ENCODE assay signal across 23 cellular contexts in genomic region chr1:183074215-183074614, GRCh38. TPM values are rescaled to one million over a fixed set of nuclear protein-coding genes. Genes with fewer than 3 reads are reported as not detected.
A peak's percentile ranks its signal among the peaks of the same experiment; 100 is the strongest.
DNase-seq lines count a peak whose midpoint lies in the region; ATAC-seq, FAIRE-seq and TF ChIP-seq lines count a peak whose summit lies in the region.
"Had no signal": no experiment of that assay in that cellular context is flagged by ENCODE, and none has a peak within 500 bp of the region (broad histone marks: within the 10 kb centered on the region; RNA-seq: fewer than 3 reads in every experiment).

No MANE protein-coding gene starts in this region.

- FAIRE-seq in A549 (lab: Jason Lieb, UNC) (no peak), H54 (lab: Jason Lieb, UNC) (no peak)

- no peak overlapping the region for H3K4me3 Mint-ChIP-seq in chondrocyte (ENCODE audit: unreplicated experiment)
- H3K4me3 Mint-ChIP-seq in activated CD8-positive, alpha-beta T cell treated with anti-CD3 and anti-CD28 coated beads, Interleukin-2, amount 10 ng/mL, durations not matched to agents 7 days and 5 days, result no peak overlapping the region
- H3K4me3 Mint-ChIP-seq: CD4-positive, CD25-positive, alpha-beta regulatory T cell had no signal

- no peak for TF ChIP-seq RAD21 in A549 (conservative IDR thresholded peaks at IDR 0.05 in 1 of 2, IDR thresholded peaks at IDR 0.05 in 1 of 2)

- H3K4me1 ChIP-seq in A549 (peaks cover 65% of the 10 kb centered on the region), rectal smooth muscle tissue (ENCODE audit: control insufficient read depth, insufficient read depth, low read length) (peaks cover 38% of the 10 kb centered on the region)
- H3K4me1 ChIP-seq: HAP-1 had no signal

- H3K9me3 Mint-ChIP-seq in chondrocyte (ENCODE audit: low read depth), result no peaks in the 10 kb centered on the region
- no peaks in the 10 kb centered on the region for H3K9me3 Mint-ChIP-seq in activated CD8-positive, alpha-beta T cell treated with anti-CD3 and anti-CD28 coated beads, Interleukin-2, amount 10 ng/mL, durations not matched to agents 7 days and 5 days (ENCODE audit: insufficient read depth)
- H3K9me3 Mint-ChIP-seq: CD4-positive, CD25-positive, alpha-beta regulatory T cell had no signal

- TF ChIP-seq CTCF in A549 (IDR thresholded peaks at IDR 0.05), result no peak
- TF ChIP-seq CTCF in chondrocyte (IDR thresholded peaks at IDR 0.05), result no peak

- no peak overlapping the region for H3K9ac ChIP-seq in rectal smooth muscle tissue (ENCODE audit: low read length)

- TF ChIP-seq EP300 in A549 (IDR thresholded peaks at IDR 0.05), result no peak

- ATAC-seq in A549, result no peak
- no peak for ATAC-seq in GM21825 (IDR thresholded peaks at IDR 0.05; ENCODE audit: unreplicated experiment)
- no peak for ATAC-seq in activated CD8-positive, alpha-beta T cell treated with anti-CD3 and anti-CD28 coated beads, Interleukin-2, amount 10 ng/mL, durations not matched to agents 7 days and 5 days
- ATAC-seq: Panc1, SK-N-SH treated with all-trans-retinoic acid at 6 μM for 48 hours had no signal

- H3K36me3 Mint-ChIP-seq in chondrocyte (ENCODE audit: low read depth), result no peaks in the 10 kb centered on the region
- H3K36me3 Mint-ChIP-seq in activated CD8-positive, alpha-beta T cell treated with anti-CD3 and anti-CD28 coated beads, Interleukin-2, amount 10 ng/mL, durations not matched to agents 7 days and 5 days (ENCODE audit: low read depth), result no peaks in the 10 kb centered on the region
- H3K36me3 Mint-ChIP-seq: CD4-positive, CD25-positive, alpha-beta regulatory T cell had no signal

- H3K27me3 Mint-ChIP-seq in chondrocyte (ENCODE audit: low read depth), result no peaks in the 10 kb centered on the region
- peaks cover 16% of the 10 kb centered on the region for H3K27me3 Mint-ChIP-seq in activated CD8-positive, alpha-beta T cell treated with anti-CD3 and anti-CD28 coated beads, Interleukin-2, amount 10 ng/mL, durations not matched to agents 7 days and 5 days (ENCODE audit: low read depth)

- H3K4me1 Mint-ChIP-seq in chondrocyte (ENCODE audit: low read depth), result peaks cover 92% of the 10 kb centered on the region
- peaks cover 2% of the 10 kb centered on the region for H3K4me1 Mint-ChIP-seq in activated CD8-positive, alpha-beta T cell treated with anti-CD3 and anti-CD28 coated beads, Interleukin-2, amount 10 ng/mL, durations not matched to agents 7 days and 5 days (ENCODE audit: low read depth)
- H3K4me1 Mint-ChIP-seq: CD4-positive, CD25-positive, alpha-beta regulatory T cell had no signal

- no peaks in the 10 kb centered on the region for H3K9me3 ChIP-seq in A549
- H3K9me3 ChIP-seq: Caco-2, HAP-1, MG63 had no signal

- H3K4me3 ChIP-seq in A549, result no peak overlapping the region
- no peak overlapping the region for H3K4me3 ChIP-seq in rectal smooth muscle tissue (ENCODE audit: low read length)
- H3K4me3 ChIP-seq: HAP-1, MG63 had no signal

- POLR2A ChIA-PET in A549 (lab: Yijun Ruan, JAX) (interaction anchor here (0.8 kb wide), 1 partner anchor 42 kb away, joined by 3 read pairs; no protein-coding TSS in a partner anchor), HEK293T (lab: Yijun Ruan, JAX) (no interaction called here)
- POLR2A ChIA-PET in activated CD8-positive, alpha-beta T cell treated with anti-CD3 and anti-CD28 coated beads, Interleukin-2, amount 10 ng/mL, durations not matched to agents 7 days and 5 days (lab: Charles Lee), result no interaction called here

- WGBS in A549 (ENCODE audit: missing lambda C conversion rate), result 83% methylated on average over 2 of the region's 2 CpGs

- peak overlapping the region; percentile 10 for H3K27ac Mint-ChIP-seq in chondrocyte (ENCODE audit: unreplicated experiment)
- no peak overlapping the region for H3K27ac Mint-ChIP-seq in activated CD8-positive, alpha-beta T cell treated with anti-CD3 and anti-CD28 coated beads, Interleukin-2, amount 10 ng/mL, durations not matched to agents 7 days and 5 days
- H3K27ac Mint-ChIP-seq: CD4-positive, CD25-positive, alpha-beta regulatory T cell had no signal

- H3K36me3 ChIP-seq in rectal smooth muscle tissue (ENCODE audit: control insufficient read depth, insufficient read depth, low read length), result no peaks in the 10 kb centered on the region
- H3K36me3 ChIP-seq: HAP-1, MG63 had no signal

- TF ChIP-seq POLR2A in A549 (IDR thresholded peaks at IDR 0.05; ENCODE audit: low read length) (no peak), H54 (IDR thresholded peaks at IDR 0.05; ENCODE audit: low read depth, low read length) (no peak)

- H3K27ac ChIP-seq in A549, result no peak overlapping the region
- peak overlapping the region; percentile 43 for H3K27ac ChIP-seq in rectal smooth muscle tissue (ENCODE audit: low read depth, low read length)

- CTCF ChIA-PET in A549 (lab: Yijun Ruan, JAX) (interaction anchor here (1.2 kb wide), 1 partner anchor 111 kb away, joined by 3 read pairs; no protein-coding TSS in a partner anchor), HEK293T (lab: Yijun Ruan, JAX) (no interaction called here)
- CTCF ChIA-PET in activated CD8-positive, alpha-beta T cell treated with anti-CD3 and anti-CD28 coated beads, Interleukin-2, amount 10 ng/mL, durations not matched to agents 7 days and 5 days (lab: Charles Lee), result interaction anchor here (1.3 kb wide), 1 partner anchor 10 kb away, joined by 3 read pairs; no protein-coding TSS in a partner anchor

- H3K4me2 ChIP-seq in A549, result no peak overlapping the region

- DNase-seq in A549 (ENCODE audit: low read depth in 1 of 2, low spot score in 1 of 2) (no peak), HEK293T (ENCODE audit: extremely low spot score) (peak; percentile 53), chondrocyte (ENCODE audit: low spot score) (no peak), NCI-H2196 (lab: John Stamatoyannopoulos, UW; ENCODE audit: unreplicated experiment) (no peak), H54 (ENCODE audit: insufficient read length, low spot score) (no peak)
- no peak for DNase-seq in activated CD8-positive, alpha-beta T cell treated with anti-CD3 and anti-CD28 coated beads, Interleukin-2, amount 10 ng/mL, durations not matched to agents 7 days and 5 days
- DNase-seq: Caco-2; CD4-positive, CD25-positive, alpha-beta regulatory T cell; DMS 273 treated with DMSO at 0.1 percent for 48 hours; DMS79 treated with DMSO at 0.1 percent for 48 hours; Kasumi-1; MG63; NCI-H1694 treated with DMSO at 0.1 percent for 48 hours; NCI-H2107; NCI-H226; NCI-H510A treated with DMSO at 0.1 percent for 48 hours; NCI-H748 treated with DMSO at 0.1 percent for 48 hours; NK-92 treated with Interleukin-12 subunit alpha and Interleukin-12 subunit beta, amount 100 ng/mL, for 24 hours had no signal

- H3K27me3 ChIP-seq in rectal smooth muscle tissue (ENCODE audit: control insufficient read depth, insufficient read depth, low read length), result no peaks in the 10 kb centered on the region
- H3K27me3 ChIP-seq: MG63 had no signal

TF ChIP-seq in A549, 52 proteins besides CTCF, POLR2A, EP300 and RAD21:
- TF ChIP-seq MAFK (IDR thresholded peaks at IDR 0.05; ENCODE audit: partially characterized antibody) (peak; percentile 5), ZNF302 (CRISPR knock-in tag; IDR thresholded peaks at IDR 0.05) (no peak)

TF ChIP-seq in HEK293T, 16 proteins besides CTCF, POLR2A, EP300 and RAD21:
- TF ChIP-seq PKNOX1 (IDR thresholded peaks at IDR 0.05), result peak; percentile 89
- no peak for TF ChIP-seq L3MBTL2 (conservative IDR thresholded peaks at IDR 0.05)
- TF ChIP-seq ARNT (IDR thresholded peaks at IDR 0.05), result no peak
TF ChIP-seq in HEK293T: peak in this region for 1.

RNA-seq across cellular contexts. Expression of gene LAMC1, which starts 51.0 kb away (rescaled TPM):
- 139 and 152 TPM in 2 replicates for polyA plus RNA-seq in A549 (2011; rRNA removed)
- 39.6 and 43.0 TPM in 2 replicates for polyA plus RNA-seq in A549 (2012; cell fraction: cytosol; rRNA removed)
- 92.3 and 98.8 TPM in 2 replicates for polyA plus RNA-seq in A549 (2012; cell fraction: nucleus; rRNA removed)
- 85.8 to 106 TPM (median 93.7 TPM) in 3 replicates for polyA plus RNA-seq in A549 (2017; fragmentation: RNase III; extraction: RNeasy Plus Mini Kit Qiagen cat#74134 plus additional on column Dnase treatment)
- 149 and 171 TPM in 2 replicates for polyA minus RNA-seq in A549 (2011; rRNA and poly(A)+ RNA removed)
- 307 to 453 TPM (median 449 TPM) in 3 replicates for total RNA-seq in chondrocyte
- total RNA-seq in activated CD8-positive, alpha-beta T cell treated with anti-CD3 and anti-CD28 coated beads, Interleukin-2, amount 10 ng/mL, durations not matched to agents 7 days and 5 days, result not detected
- polyA plus RNA-seq: CD4-positive, CD25-positive, alpha-beta regulatory T cell had no signal

Comparison
In these comparisons a context has a peak if more than half of its experiments do, and no peak if none do; other contexts are left out.
1. RNA of gene LAMC1, which starts 51.0 kb away (total RNA-seq): 307 to 453 TPM in chondrocyte; not detected in activated CD8-positive, alpha-beta T cell treated with anti-CD3 and anti-CD28 coated beads, Interleukin-2, amount 10 ng/mL, durations not matched to agents 7 days and 5 days; every median in the first group is over 100 times any median in the second.